Comparison of ENCODE assay signal across 1 cellular context in the genomic region with DNA sequence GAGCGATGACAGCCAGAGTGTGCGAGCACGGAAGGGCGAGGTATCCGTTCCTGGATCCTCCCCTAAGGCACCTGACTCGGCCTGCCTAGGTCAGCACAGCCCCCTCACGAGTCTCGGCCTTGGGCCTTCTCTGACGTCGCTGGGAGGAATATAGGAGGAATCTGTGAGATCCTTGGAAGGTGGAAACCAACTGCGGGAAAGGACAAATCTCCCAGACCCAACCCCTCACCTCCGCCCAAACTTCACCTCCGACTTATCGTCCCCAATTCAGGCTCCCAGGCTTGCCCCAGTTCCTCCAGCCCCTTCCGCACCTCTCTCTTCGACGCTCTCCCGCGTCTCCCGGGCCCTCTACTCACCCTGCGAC.
TF ChIP-seq lines count a peak whose summit lies in the region.

No MANE protein-coding gene starts in this region.

TF ChIP-seq in HCT116, 20 proteins besides CTCF, POLR2A, EP300 and RAD21 (continued from another document):
- TF ChIP-seq, protein P1, sequence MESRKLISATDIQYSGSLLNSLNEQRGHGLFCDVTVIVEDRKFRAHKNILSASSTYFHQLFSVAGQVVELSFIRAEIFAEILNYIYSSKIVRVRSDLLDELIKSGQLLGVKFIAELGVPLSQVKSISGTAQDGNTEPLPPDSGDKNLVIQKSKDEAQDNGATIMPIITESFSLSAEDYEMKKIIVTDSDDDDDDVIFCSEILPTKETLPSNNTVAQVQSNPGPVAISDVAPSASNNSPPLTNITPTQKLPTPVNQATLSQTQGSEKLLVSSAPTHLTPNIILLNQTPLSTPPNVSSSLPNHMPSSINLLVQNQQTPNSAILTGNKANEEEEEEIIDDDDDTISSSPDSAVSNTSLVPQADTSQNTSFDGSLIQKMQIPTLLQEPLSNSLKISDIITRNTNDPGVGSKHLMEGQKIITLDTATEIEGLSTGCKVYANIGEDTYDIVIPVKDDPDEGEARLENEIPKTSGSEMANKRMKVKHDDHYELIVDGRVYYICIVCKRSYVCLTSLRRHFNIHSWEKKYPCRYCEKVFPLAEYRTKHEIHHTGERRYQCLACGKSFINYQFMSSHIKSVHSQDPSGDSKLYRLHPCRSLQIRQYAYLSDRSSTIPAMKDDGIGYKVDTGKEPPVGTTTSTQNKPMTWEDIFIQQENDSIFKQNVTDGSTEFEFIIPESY (IDR thresholded peaks at IDR 0.05; ENCODE audit: extremely low read depth, insufficient replicate concordance, low read length) = no peak
